8 cellular contexts compared by ENCODE assay signal in the genomic region with DNA sequence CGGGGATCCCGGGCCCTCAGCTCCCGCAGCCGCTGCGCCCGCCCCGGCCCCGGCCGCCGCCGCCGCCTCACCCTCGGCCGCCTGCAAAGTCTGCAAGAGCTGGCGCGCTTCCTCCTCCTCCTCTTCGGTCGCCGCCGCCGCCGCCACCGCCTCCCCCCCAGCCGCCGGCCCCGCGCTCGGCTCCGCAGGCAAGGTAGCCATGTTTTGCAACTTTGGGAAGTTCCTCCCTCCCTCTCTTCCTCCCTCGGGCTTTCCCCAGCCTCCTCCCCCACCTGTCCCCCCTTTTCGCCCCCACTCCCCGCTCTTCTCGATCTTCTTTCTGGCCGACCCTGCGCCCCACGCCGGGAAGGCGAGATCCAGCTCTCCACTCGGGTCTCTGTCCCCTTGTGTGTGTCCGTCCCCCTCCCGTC.
DNase-seq lines count a peak whose midpoint lies in the region; ATAC-seq and TF ChIP-seq lines count a peak whose summit lies in the region.

No MANE protein-coding gene starts in this region.

- H3K27me3 ChIP-seq in DND-41 (ENCODE audit: insufficient read depth, low read length, poor library complexity) (no peaks in the 10 kb centered on the region), Loucy (ENCODE audit: insufficient read depth, low read length, poor library complexity, severe bottlenecking) (no peaks in the 10 kb centered on the region)

- peak overlapping the region; percentile 77 for H3K27ac ChIP-seq in DND-41 (ENCODE audit: low read length)

- no peaks in the 10 kb centered on the region for H3K9me2 ChIP-seq in Loucy (replicated peaks; ENCODE audit: low read depth, low read length)

- H3K36me3 ChIP-seq in DND-41 (ENCODE audit: insufficient read depth, low read length) (peaks cover 2% of the 10 kb centered on the region; the same call in 1 of the 2 replicates), Loucy (ENCODE audit: insufficient read depth, low read length) (no peaks in the 10 kb centered on the region)

- H3F3A ChIP-seq in Loucy (ENCODE audit: low read depth) = no peaks in the 10 kb centered on the region

- H3K4me2 ChIP-seq in DND-41 (ENCODE audit: insufficient read depth, low read length) = peak overlapping the region; percentile 86
- peak overlapping the region; percentile 75 for H3K4me2 ChIP-seq in Loucy (ENCODE audit: low read depth, low read length, poor library complexity, severe bottlenecking)

- no peak for TF ChIP-seq CTCF in DND-41 (IDR thresholded peaks at IDR 0.05; ENCODE audit: borderline replicate concordance, extremely low read depth, low read length, poor library complexity, severe bottlenecking)
- no peak for TF ChIP-seq CTCF in Loucy (conservative IDR thresholded peaks at IDR 0.05; ENCODE audit: low read length)
- no peak for TF ChIP-seq CTCF in retinal pigment epithelial cell (conservative IDR thresholded peaks at IDR 0.05; ENCODE audit: low read depth, low read length)

- H3K9me3 ChIP-seq in DND-41 (ENCODE audit: insufficient read depth, low read length, severe bottlenecking) = no peaks in the 10 kb centered on the region
- no peaks in the 10 kb centered on the region for H3K9me3 ChIP-seq in Loucy (ENCODE audit: insufficient read depth, low read depth, low read length)

- H4K20me1 ChIP-seq in DND-41 (ENCODE audit: insufficient read depth, low read length) (0 out of 2 replicates have a peak, but pooled peaks cover 2% of the 10 kb centered on the region), Loucy (ENCODE audit: insufficient read depth, low read length, poor library complexity, severe bottlenecking) (no peaks in the 10 kb centered on the region)

- DNase-seq in DND-41 = peak; percentile 63
- peak; percentile 34 for DNase-seq in activated gamma-delta T cell treated with Interleukin-2 at 50 U/mL for 16 hours
- peak; percentile 57 for DNase-seq in germinal center (ENCODE audit: low spot score)
- no peak for DNase-seq in retinal pigment epithelial cell (ENCODE audit: low read depth)
- DNase-seq in HPDE6-E6E7 (ENCODE audit: extremely low spot score) = no peak

- H3K4me1 ChIP-seq in DND-41 (ENCODE audit: insufficient read depth, low read length) = peaks cover 26% of the 10 kb centered on the region
- peaks cover 8% of the 10 kb centered on the region for H3K4me1 ChIP-seq in Loucy (ENCODE audit: insufficient read depth, low read length, poor library complexity, severe bottlenecking)

- H2AFZ ChIP-seq in DND-41 (ENCODE audit: low read depth, low read length) (peak overlapping the region; percentile 79), Loucy (ENCODE audit: low read length) (peak overlapping the region; percentile 79)

- peak overlapping the region; percentile 73 to 75 for H3K4me3 ChIP-seq in DND-41 (ENCODE audit: low read depth in 1 of 2, low read length in 2 of 2)
- H3K4me3 ChIP-seq in Loucy (ENCODE audit: low read length, poor library complexity, severe bottlenecking) = peak overlapping the region; percentile 85
- H3K4me3 ChIP-seq in retinal pigment epithelial cell (ENCODE audit: low read length) = peak overlapping the region; percentile 77

- H3K9ac ChIP-seq in DND-41 (ENCODE audit: low read depth, low read length) = peak overlapping the region; percentile 77
- H3K9ac ChIP-seq in Loucy (ENCODE audit: low read depth, low read length, poor library complexity, severe bottlenecking) = peak overlapping the region; percentile 89

- 0 out of 3 replicates have a peak, but pooled peaks have one; percentile 4 for ATAC-seq in DND-41 (ENCODE audit: insufficient read depth, low read depth)
- ATAC-seq in GM19397 (IDR thresholded peaks at IDR 0.05; ENCODE audit: unreplicated experiment) = no peak
- ATAC-seq in HG03457 (IDR thresholded peaks at IDR 0.05; ENCODE audit: unreplicated experiment) = no peak

- H3K79me2 ChIP-seq in DND-41 (ENCODE audit: insufficient read depth, low read length) (no peaks in the 10 kb centered on the region), Loucy (ENCODE audit: insufficient read depth, low read length) (peaks cover 9% of the 10 kb centered on the region)

Comparison
In these comparisons a context has a peak if more than half of its experiments do, and no peak if none do; other contexts are left out.
1. DNase-seq: peak in DND-41 (single experiment), activated gamma-delta T cell treated with Interleukin-2 at 50 U/mL for 16 hours (single experiment) and germinal center (single experiment); none in retinal pigment epithelial cell (single experiment) and HPDE6-E6E7 (single experiment).
2. Peak in every context shown above with its lines, with median percentiles within 50 percentile points of each other: H3K4me3 ChIP-seq.